1 cellular context compared by ENCODE assay signal in the genomic region with DNA sequence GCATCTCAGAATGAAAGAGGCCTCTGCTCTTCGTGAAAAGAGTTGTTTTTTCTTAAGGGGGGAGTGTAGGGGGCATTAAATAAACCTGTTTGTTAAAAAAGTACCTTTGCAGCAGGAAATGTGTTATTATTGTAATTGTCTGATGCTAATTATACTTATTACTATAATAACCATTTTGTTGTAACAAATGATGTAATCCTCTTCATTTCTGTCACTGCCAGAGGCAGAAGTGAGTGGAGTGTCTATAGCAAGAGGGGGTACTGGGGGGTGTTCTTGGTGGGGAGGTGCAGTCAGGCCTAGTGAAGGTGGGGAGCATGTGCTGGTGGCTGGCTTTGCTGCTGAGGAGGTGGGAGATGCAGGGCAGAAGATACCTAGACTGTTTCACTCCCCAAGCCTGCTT.
TF ChIP-seq lines count a peak whose summit lies in the region.

No MANE protein-coding gene starts in this region.

TF ChIP-seq in GM23338, 12 proteins besides CTCF, POLR2A, EP300 and RAD21 (continued from another document):
- TF ChIP-seq, protein P1, sequence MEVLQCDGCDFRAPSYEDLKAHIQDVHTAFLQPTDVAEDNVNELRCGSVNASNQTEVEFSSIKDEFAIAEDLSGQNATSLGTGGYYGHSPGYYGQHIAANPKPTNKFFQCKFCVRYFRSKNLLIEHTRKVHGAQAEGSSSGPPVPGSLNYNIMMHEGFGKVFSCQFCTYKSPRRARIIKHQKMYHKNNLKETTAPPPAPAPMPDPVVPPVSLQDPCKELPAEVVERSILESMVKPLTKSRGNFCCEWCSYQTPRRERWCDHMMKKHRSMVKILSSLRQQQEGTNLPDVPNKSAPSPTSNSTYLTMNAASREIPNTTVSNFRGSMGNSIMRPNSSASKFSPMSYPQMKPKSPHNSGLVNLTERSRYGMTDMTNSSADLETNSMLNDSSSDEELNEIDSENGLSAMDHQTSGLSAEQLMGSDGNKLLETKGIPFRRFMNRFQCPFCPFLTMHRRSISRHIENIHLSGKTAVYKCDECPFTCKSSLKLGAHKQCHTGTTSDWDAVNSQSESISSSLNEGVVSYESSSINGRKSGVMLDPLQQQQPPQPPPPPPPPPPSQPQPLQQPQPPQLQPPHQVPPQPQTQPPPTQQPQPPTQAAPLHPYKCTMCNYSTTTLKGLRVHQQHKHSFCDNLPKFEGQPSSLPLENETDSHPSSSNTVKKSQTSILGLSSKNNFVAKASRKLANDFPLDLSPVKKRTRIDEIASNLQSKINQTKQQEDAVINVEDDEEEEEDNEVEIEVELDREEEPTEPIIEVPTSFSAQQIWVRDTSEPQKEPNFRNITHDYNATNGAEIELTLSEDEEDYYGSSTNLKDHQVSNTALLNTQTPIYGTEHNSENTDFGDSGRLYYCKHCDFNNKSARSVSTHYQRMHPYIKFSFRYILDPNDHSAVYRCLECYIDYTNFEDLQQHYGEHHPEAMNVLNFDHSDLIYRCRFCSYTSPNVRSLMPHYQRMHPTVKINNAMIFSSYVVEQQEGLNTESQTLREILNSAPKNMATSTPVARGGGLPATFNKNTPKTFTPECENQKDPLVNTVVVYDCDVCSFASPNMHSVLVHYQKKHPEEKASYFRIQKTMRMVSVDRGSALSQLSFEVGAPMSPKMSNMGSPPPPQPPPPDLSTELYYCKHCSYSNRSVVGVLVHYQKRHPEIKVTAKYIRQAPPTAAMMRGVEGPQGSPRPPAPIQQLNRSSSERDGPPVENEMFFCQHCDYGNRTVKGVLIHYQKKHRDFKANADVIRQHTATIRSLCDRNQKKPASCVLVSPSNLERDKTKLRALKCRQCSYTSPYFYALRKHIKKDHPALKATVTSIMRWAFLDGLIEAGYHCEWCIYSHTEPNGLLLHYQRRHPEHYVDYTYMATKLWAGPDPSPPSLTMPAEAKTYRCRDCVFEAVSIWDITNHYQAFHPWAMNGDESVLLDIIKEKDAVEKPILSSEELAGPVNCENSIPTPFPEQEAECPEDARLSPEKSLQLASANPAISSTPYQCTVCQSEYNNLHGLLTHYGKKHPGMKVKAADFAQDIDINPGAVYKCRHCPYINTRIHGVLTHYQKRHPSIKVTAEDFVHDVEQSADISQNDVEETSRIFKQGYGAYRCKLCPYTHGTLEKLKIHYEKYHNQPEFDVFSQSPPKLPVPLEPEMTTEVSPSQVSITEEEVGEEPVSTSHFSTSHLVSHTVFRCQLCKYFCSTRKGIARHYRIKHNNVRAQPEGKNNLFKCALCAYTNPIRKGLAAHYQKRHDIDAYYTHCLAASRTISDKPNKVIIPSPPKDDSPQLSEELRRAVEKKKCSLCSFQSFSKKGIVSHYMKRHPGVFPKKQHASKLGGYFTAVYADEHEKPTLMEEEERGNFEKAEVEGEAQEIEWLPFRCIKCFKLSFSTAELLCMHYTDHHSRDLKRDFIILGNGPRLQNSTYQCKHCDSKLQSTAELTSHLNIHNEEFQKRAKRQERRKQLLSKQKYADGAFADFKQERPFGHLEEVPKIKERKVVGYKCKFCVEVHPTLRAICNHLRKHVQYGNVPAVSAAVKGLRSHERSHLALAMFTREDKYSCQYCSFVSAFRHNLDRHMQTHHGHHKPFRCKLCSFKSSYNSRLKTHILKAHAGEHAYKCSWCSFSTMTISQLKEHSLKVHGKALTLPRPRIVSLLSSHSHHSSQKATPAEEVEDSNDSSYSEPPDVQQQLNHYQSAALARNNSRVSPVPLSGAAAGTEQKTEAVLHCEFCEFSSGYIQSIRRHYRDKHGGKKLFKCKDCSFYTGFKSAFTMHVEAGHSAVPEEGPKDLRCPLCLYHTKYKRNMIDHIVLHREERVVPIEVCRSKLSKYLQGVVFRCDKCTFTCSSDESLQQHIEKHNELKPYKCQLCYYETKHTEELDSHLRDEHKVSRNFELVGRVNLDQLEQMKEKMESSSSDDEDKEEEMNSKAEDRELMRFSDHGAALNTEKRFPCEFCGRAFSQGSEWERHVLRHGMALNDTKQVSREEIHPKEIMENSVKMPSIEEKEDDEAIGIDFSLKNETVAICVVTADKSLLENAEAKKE (CRISPR knock-in tag; IDR thresholded peaks at IDR 0.05), result no peak
- no peak for TF ChIP-seq POLR2AphosphoS5 (IDR thresholded peaks at IDR 0.05; ENCODE audit: low read depth)
- no peak for TF ChIP-seq CREB1 (CRISPR knock-in tag; IDR thresholded peaks at IDR 0.05; ENCODE audit: low read depth)
- no peak for TF ChIP-seq STAT1 (IDR thresholded peaks at IDR 0.05; ENCODE audit: unreplicated experiment)
- TF ChIP-seq, protein P2, sequence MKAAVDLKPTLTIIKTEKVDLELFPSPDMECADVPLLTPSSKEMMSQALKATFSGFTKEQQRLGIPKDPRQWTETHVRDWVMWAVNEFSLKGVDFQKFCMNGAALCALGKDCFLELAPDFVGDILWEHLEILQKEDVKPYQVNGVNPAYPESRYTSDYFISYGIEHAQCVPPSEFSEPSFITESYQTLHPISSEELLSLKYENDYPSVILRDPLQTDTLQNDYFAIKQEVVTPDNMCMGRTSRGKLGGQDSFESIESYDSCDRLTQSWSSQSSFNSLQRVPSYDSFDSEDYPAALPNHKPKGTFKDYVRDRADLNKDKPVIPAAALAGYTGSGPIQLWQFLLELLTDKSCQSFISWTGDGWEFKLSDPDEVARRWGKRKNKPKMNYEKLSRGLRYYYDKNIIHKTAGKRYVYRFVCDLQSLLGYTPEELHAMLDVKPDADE (IDR thresholded peaks at IDR 0.05), result no peak
- TF ChIP-seq JUNB (IDR thresholded peaks at IDR 0.05; ENCODE audit: unreplicated experiment), result no peak
- TF ChIP-seq ZNF114 (CRISPR knock-in tag; IDR thresholded peaks at IDR 0.05), result no peak
- no peak for TF ChIP-seq ZNF331 (CRISPR knock-in tag; IDR thresholded peaks at IDR 0.05; ENCODE audit: low read depth)
- TF ChIP-seq EZH2phosphoT487 (IDR thresholded peaks at IDR 0.05; ENCODE audit: unreplicated experiment), result no peak
TF ChIP-seq in GM23338: peak in this region for 0.
